Comparison of ENCODE assay signal across 20 cellular contexts in the genomic region with DNA sequence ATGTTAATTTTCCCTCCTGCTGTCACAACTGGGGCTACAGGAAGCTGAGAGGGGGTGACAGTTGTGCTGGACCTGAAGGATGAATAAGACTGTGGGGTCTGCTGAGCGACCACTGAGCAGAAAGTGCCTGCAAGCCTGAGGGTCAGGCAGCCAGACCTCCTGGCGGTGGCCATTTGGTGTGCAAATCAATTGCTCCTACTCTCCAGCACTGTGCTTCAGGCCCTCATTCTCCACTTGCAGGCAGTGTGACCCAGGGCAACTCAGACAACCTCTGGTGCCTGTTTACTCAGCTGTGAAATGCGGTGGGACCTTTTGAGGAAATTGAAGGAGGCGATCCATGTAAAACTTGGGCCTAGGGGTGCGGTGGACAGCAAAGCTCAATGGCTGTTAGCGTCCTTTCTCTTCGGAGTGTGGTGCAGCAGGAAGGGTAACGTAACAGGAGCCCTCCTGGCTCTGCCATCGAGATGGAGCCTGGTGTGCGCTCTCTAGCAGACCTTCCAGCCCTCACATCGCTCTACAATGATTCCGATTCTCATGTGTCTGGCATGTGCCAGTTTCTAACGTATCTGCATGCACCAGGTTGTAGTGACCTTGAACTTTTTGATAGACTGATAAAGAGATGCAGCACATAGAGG.
"Had no signal": no experiment of that assay in that cellular context is flagged by ENCODE, and none has a peak within 500 bp of the region (broad histone marks: within the 10 kb centered on the region; RNA-seq: fewer than 3 reads in every experiment).

No MANE protein-coding gene starts in this region.

- H3K4me3 ChIP-seq: dorsolateral prefrontal cortex, lower lobe of right lung, ovary, sigmoid colon, SJSA1, thoracic aorta, upper lobe of left lung had no signal

- DNase-seq: activated CD4-positive, alpha-beta memory T cell treated with anti-CD3 and anti-CD28 coated beads for 36 hours; activated CD4-positive, alpha-beta T cell treated with anti-CD3 and anti-CD28 coated beads for 36 hours; activated gamma-delta T cell treated with Interleukin-2 at 50 U/mL for 16 hours; activated T-cell treated with anti-CD3 and anti-CD28 coated beads for 4 hours; dorsolateral prefrontal cortex; foreskin fibroblast; hippocampal formation; immature natural killer cell; kidney glomerular epithelial cell; lower lobe of right lung; midbrain; ovary; sigmoid colon; stimulated activated CD4-positive, alpha-beta T cell treated with anti-CD3 and anti-CD28 coated beads, Interleukin-4, amount 100 ng/mL, for 24 hours; WERI-Rb-1 had no signal

- H3K27me3 ChIP-seq: dorsolateral prefrontal cortex, ovary, sigmoid colon, SJSA1, upper lobe of left lung had no signal

- H3K36me3 ChIP-seq: lower lobe of right lung, ovary, sigmoid colon, SJSA1, thoracic aorta, upper lobe of left lung had no signal

- ATAC-seq: activated CD4-positive, alpha-beta T cell treated with anti-CD3 and anti-CD28 coated beads for 36 hours; activated naive CD4-positive, alpha-beta T cell treated with anti-CD3 and anti-CD28 coated beads, Interleukin-2, amount 50 U/mL, for 72 hours; lower lobe of right lung; stimulated activated effector memory CD8-positive, alpha-beta T cell treated with anti-CD3 and anti-CD28 coated beads, Interleukin-12 subunit alpha, Interleukin-12 subunit beta, amount 100 ng/mL, for 72 hours had no signal
